19 cellular contexts compared by ENCODE assay signal in the genomic region with DNA sequence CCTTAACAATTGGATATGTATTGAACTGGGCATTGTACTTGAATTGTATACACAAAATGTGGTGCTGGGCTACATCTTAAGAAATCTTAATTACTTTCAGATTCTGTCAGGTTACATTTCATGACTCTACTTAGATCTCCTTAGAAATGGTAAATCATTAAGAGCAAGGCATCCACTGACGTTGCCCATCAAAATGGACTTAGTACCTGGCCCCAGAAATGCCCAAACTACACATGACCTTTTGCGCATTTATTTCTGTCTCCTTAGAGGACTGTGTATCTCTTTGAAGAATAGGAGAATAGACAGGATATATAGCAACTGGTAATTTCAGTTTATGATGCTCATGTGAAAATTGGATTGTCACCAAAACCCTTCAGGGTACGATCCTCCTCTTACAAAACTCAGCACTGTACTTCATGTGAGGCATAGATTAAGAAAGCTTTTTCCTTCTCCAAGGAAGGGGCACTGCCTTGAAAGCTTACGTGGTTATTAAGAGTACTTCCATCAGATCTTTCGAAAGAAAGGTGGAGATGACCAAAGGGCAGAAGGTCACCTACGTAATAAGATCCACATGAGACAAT.
"Had no signal": no experiment of that assay in that cellular context is flagged by ENCODE, and none has a peak within 500 bp of the region (broad histone marks: within the 10 kb centered on the region; RNA-seq: fewer than 3 reads in every experiment).

No MANE protein-coding gene starts in this region.

- H3K9me3 ChIP-seq: ascending aorta, breast epithelium, heart right ventricle, neutrophil, suprapubic skin, transverse colon had no signal

- H3K36me3 ChIP-seq: ascending aorta, breast epithelium, heart right ventricle, neutrophil, suprapubic skin, transverse colon had no signal

- H3K27me3 ChIP-seq: ascending aorta, breast epithelium, heart right ventricle, suprapubic skin, transverse colon had no signal

- H3K4me1 ChIP-seq: breast epithelium had no signal

- ATAC-seq: activated T-cell treated with anti-CD3 and anti-CD28 coated beads, Interleukin-2, amount 50 U/mL, for 4 hours; esophagus mucosa; heart right ventricle; natural killer cell treated with Interleukin-12 subunit alpha and Interleukin-12 subunit beta and Interleukin-15 and Interleukin-18, amount 100 ng/mL, for 72 hours had no signal

- H3K4me3 ChIP-seq: ascending aorta, breast epithelium, heart right ventricle, suprapubic skin, transverse colon had no signal

- H3K4me3 Mint-ChIP-seq: activated CD4-positive, alpha-beta T cell treated with anti-CD3 and anti-CD28 coated beads, Interleukin-2, amount 10 ng/mL, durations not matched to agents 24 days and 14 days; activated T-cell treated with anti-CD3 and anti-CD28 coated beads, Interleukin-2, amount 50 U/mL, for 4 hours; natural killer cell treated with Interleukin-12 subunit alpha and Interleukin-12 subunit beta and Interleukin-15 and Interleukin-18, amount 100 ng/mL, for 72 hours; stimulated activated naive CD8-positive, alpha-beta T cell treated with anti-CD3 and anti-CD28 coated beads, Interleukin-15, Interleukin-2, amounts not matched to agents 100 ng/mL and 50 ng/mL, for 24 hours; T-helper 2 cell treated with Interferon-gamma antibody and Interleukin-4, amounts not matched to agents 5 μg/mL and 100 μg/mL, for 36 hours had no signal

- H3K4me1 Mint-ChIP-seq: activated CD4-positive, alpha-beta T cell treated with anti-CD3 and anti-CD28 coated beads, Interleukin-2, amount 10 ng/mL, durations not matched to agents 24 days and 14 days had no signal

- H3K27ac ChIP-seq: neutrophil, suprapubic skin had no signal

- DNase-seq: activated CD4-positive, alpha-beta T cell treated with anti-CD3 and anti-CD28 coated beads, Interleukin-2, amount 10 ng/mL, durations not matched to agents 24 days and 14 days; activated CD4-positive, CD25-positive, alpha-beta regulatory T cell; activated CD8-positive, alpha-beta memory T cell treated with anti-CD3 and anti-CD28 coated beads, Interleukin-2, amount 50 U/mL, for 4 hours; activated naive CD4-positive, alpha-beta T cell treated with anti-CD3 and anti-CD28 coated beads, Interleukin-2, amount 50 U/mL, for 16 hours; activated T-cell treated with anti-CD3 and anti-CD28 coated beads, Interleukin-2, amount 50 U/mL, for 4 hours; cortex of kidney; heart right ventricle; stimulated activated CD4-positive, alpha-beta T cell treated with anti-CD3 and anti-CD28 coated beads, Interleukin-2, amount 100 ng/mL, for 24 hours; transverse colon had no signal

- H3K9me3 Mint-ChIP-seq: activated CD4-positive, alpha-beta T cell treated with anti-CD3 and anti-CD28 coated beads, Interleukin-2, amount 10 ng/mL, durations not matched to agents 24 days and 14 days; activated T-cell treated with anti-CD3 and anti-CD28 coated beads, Interleukin-2, amount 50 U/mL, for 4 hours; immature natural killer cell; natural killer cell treated with Interleukin-12 subunit alpha and Interleukin-12 subunit beta and Interleukin-15 and Interleukin-18, amount 100 ng/mL, for 72 hours; stimulated activated naive CD8-positive, alpha-beta T cell treated with anti-CD3 and anti-CD28 coated beads, Interleukin-15, Interleukin-2, amounts not matched to agents 100 ng/mL and 50 ng/mL, for 24 hours; T-helper 2 cell treated with Interferon-gamma antibody and Interleukin-4, amounts not matched to agents 5 μg/mL and 100 μg/mL, for 36 hours had no signal

- H3K27ac Mint-ChIP-seq: activated CD4-positive, alpha-beta T cell treated with anti-CD3 and anti-CD28 coated beads, Interleukin-2, amount 10 ng/mL, durations not matched to agents 24 days and 14 days; natural killer cell treated with Interleukin-12 subunit alpha and Interleukin-12 subunit beta and Interleukin-15 and Interleukin-18, amount 100 ng/mL, for 72 hours; stimulated activated naive CD8-positive, alpha-beta T cell treated with anti-CD3 and anti-CD28 coated beads, Interleukin-15, Interleukin-2, amounts not matched to agents 100 ng/mL and 50 ng/mL, for 24 hours; T-helper 2 cell treated with Interferon-gamma antibody and Interleukin-4, amounts not matched to agents 5 μg/mL and 100 μg/mL, for 36 hours had no signal

- FAIRE-seq: TTC549 had no signal

- H3K36me3 Mint-ChIP-seq: immature natural killer cell; natural killer cell treated with Interleukin-12 subunit alpha and Interleukin-12 subunit beta and Interleukin-15 and Interleukin-18, amount 100 ng/mL, for 72 hours had no signal
